29 cellular contexts compared by ENCODE assay signal in genomic region chr12:42571327-42572009, GRCh38. TPM values are rescaled to one million over a fixed set of nuclear protein-coding genes. Genes with fewer than 3 reads are reported as not detected.
"Had no signal": no experiment of that assay in that cellular context is flagged by ENCODE, and none has a peak within 500 bp of the region (broad histone marks: within the 10 kb centered on the region; RNA-seq: fewer than 3 reads in every experiment).

No MANE protein-coding gene starts in this region.

- H3K9me3 Mint-ChIP-seq: activated CD4-positive, alpha-beta T cell treated with anti-CD3 and anti-CD28 coated beads, Interleukin-2, amount 10 ng/mL, durations not matched to agents 7 days and 5 days; activated CD8-positive, alpha-beta T cell treated with anti-CD3 and anti-CD28 coated beads for 36 hours; activated T-cell treated with anti-CD3 and anti-CD28 coated beads, Interleukin-2, amount 50 U/mL, for 4 hours; activated T-helper 2 cell treated with anti-CD3 and anti-CD28 coated beads, Interferon-gamma antibody, Interleukin-2, Interleukin-4, amounts not matched to agents 10 μg/mL and 5 μg/mL and 100 μg/mL, durations not matched to agents 14 hours and 24 hours and 36 hours; nephron had no signal

- ATAC-seq: activated CD8-positive, alpha-beta T cell treated with anti-CD3 and anti-CD28 coated beads for 36 hours; activated T-cell treated with anti-CD3 and anti-CD28 coated beads, Interleukin-2, amount 50 U/mL, for 4 hours; foreskin keratinocyte; heart right ventricle; left lung; lower lobe of right lung; mucosa of descending colon; T-helper 17 cell; upper lobe of right lung had no signal

- H3K36me3 Mint-ChIP-seq: activated naive CD8-positive, alpha-beta T cell had no signal

- H3K27ac ChIP-seq: esophagus muscularis mucosa, foreskin keratinocyte, heart right ventricle, left lung, lower lobe of right lung, ovary, right atrium auricular region, suprapubic skin, tibial artery, upper lobe of right lung, WERI-Rb-1 had no signal

- H3K36me3 ChIP-seq: esophagus muscularis mucosa, heart right ventricle, left lung, lower lobe of right lung, ovary, right atrium auricular region, suprapubic skin, tibial artery, upper lobe of right lung, WERI-Rb-1 had no signal

- H3K4me3 ChIP-seq: esophagus muscularis mucosa, heart right ventricle, left lung, lower lobe of right lung, mucosa of descending colon, ovary, right atrium auricular region, suprapubic skin, tibial artery, upper lobe of right lung had no signal

- H3K27me3 ChIP-seq: esophagus muscularis mucosa, foreskin keratinocyte, heart right ventricle, left lung, ovary, right atrium auricular region, suprapubic skin, tibial artery, upper lobe of right lung had no signal

- DNase-seq: activated CD4-positive, alpha-beta T cell treated with anti-CD3 and anti-CD28 coated beads, Interleukin-2, amount 10 ng/mL, durations not matched to agents 7 days and 5 days; activated CD4-positive, CD25-positive, alpha-beta regulatory T cell treated with anti-CD3 and anti-CD28 coated beads, Interleukin-2, amount 50 U/mL, for 72 hours; activated CD8-positive, alpha-beta T cell treated with anti-CD3 and anti-CD28 coated beads for 36 hours; activated T-cell treated with anti-CD3 and anti-CD28 coated beads, Interleukin-2, amount 50 U/mL, for 4 hours; anterior cingulate cortex; dermis blood vessel endothelial cell; effector CD4-positive, alpha-beta T cell; foreskin keratinocyte; heart right ventricle; kidney glomerular epithelial cell; left lung; lower lobe of right lung; mesenchymal stem cell; mucosa of descending colon; ovary; stimulated activated CD4-positive, alpha-beta T cell treated with anti-CD3 and anti-CD28 coated beads, Interleukin-15, amount 100 ng/mL, for 24 hours; stimulated activated CD4-positive, alpha-beta T cell treated with anti-CD3 and anti-CD28 coated beads, Interleukin-2, amount 100 ng/mL, for 24 hours; stimulated activated naive CD4-positive, alpha-beta T cell; T-helper 17 cell; T1000; tibial artery; upper lobe of right lung; WERI-Rb-1 had no signal

- H3K4me1 Mint-ChIP-seq: activated CD4-positive, alpha-beta T cell treated with anti-CD3 and anti-CD28 coated beads, Interleukin-2, amount 10 ng/mL, durations not matched to agents 7 days and 5 days; T-helper 17 cell had no signal

- H3K27ac Mint-ChIP-seq: activated CD4-positive, alpha-beta T cell treated with anti-CD3 and anti-CD28 coated beads, Interleukin-2, amount 10 ng/mL, durations not matched to agents 7 days and 5 days; activated CD8-positive, alpha-beta T cell treated with anti-CD3 and anti-CD28 coated beads for 36 hours; activated naive CD8-positive, alpha-beta T cell; activated T-helper 2 cell treated with anti-CD3 and anti-CD28 coated beads, Interferon-gamma antibody, Interleukin-2, Interleukin-4, amounts not matched to agents 10 μg/mL and 5 μg/mL and 100 μg/mL, durations not matched to agents 14 hours and 24 hours and 36 hours; T-helper 17 cell had no signal

- H3K4me3 Mint-ChIP-seq: activated CD4-positive, alpha-beta T cell treated with anti-CD3 and anti-CD28 coated beads, Interleukin-2, amount 10 ng/mL, durations not matched to agents 7 days and 5 days; activated CD8-positive, alpha-beta T cell treated with anti-CD3 and anti-CD28 coated beads for 36 hours; activated naive CD8-positive, alpha-beta T cell; activated T-cell treated with anti-CD3 and anti-CD28 coated beads, Interleukin-2, amount 50 U/mL, for 4 hours; nephron; T-helper 17 cell had no signal

- H3K9me3 ChIP-seq: esophagus muscularis mucosa, heart right ventricle, left lung, lower lobe of right lung, mucosa of descending colon, ovary, right atrium auricular region, suprapubic skin, tibial artery, upper lobe of right lung had no signal

- H3K4me1 ChIP-seq: foreskin keratinocyte, tibial artery had no signal

RNA-seq across cellular contexts. Expression of gene PRICKLE1, which starts 18.1 kb away (rescaled TPM):
- total RNA-seq: activated CD8-positive, alpha-beta T cell treated with anti-CD3 and anti-CD28 coated beads for 36 hours; activated T-cell treated with anti-CD3 and anti-CD28 coated beads, Interleukin-2, amount 50 U/mL, for 4 hours had no signal
